21 cellular contexts compared by ENCODE assay signal in genomic region chr6:154289818-154290508, GRCh38.
DNase-seq lines count a peak whose midpoint lies in the region; ATAC-seq, FAIRE-seq and TF ChIP-seq lines count a peak whose summit lies in the region.
"Had no signal": no experiment of that assay in that cellular context is flagged by ENCODE, and none has a peak within 500 bp of the region (broad histone marks: within the 10 kb centered on the region; RNA-seq: fewer than 3 reads in every experiment).

No MANE protein-coding gene starts in this region.

- H3K9me3 ChIP-seq in IMR-90 (ENCODE audit: control insufficient read depth, insufficient read depth, low read length): no peaks in the 10 kb centered on the region
- H3K9me3 ChIP-seq: body of pancreas, right atrium auricular region had no signal

- H3K18ac ChIP-seq in IMR-90 (ENCODE audit: low read depth, low read length): peak overlapping the region; percentile 74

- H3K4me1 ChIP-seq in IMR-90 (ENCODE audit: control insufficient read depth, insufficient read depth, low read length): peaks cover 9% of the 10 kb centered on the region
- H3K4me1 ChIP-seq: body of pancreas, right atrium auricular region had no signal

- ATAC-seq in IMR-90 (ENCODE audit: low read depth) (no peak), GM19395 (IDR thresholded peaks at IDR 0.05; ENCODE audit: unreplicated experiment) (no peak)
- ATAC-seq: activated CD4-positive, alpha-beta T cell treated with anti-CD3 and anti-CD28 coated beads for 36 hours; body of pancreas; naive thymus-derived CD4-positive, alpha-beta T cell had no signal

- peaks cover 9% of the 10 kb centered on the region for H3K9me1 ChIP-seq in IMR-90 (ENCODE audit: insufficient read depth, low read length)

- H3K79me1 ChIP-seq in IMR-90 (ENCODE audit: low read depth in 1 of 2, low read length in 2 of 2): no peaks in the 10 kb centered on the region

- H3K14ac ChIP-seq in IMR-90 (replicated peaks; ENCODE audit: low read depth, low read length): peak overlapping the region; percentile 44; the same call in 1 of the 2 replicates

- dilution Hi-C loops in IMR-90 (cut with HindIII; ENCODE audit: low sequenced_read_pairs, unreplicated experiment): no loop called here

- no peak for TF ChIP-seq RAD21 in IMR-90 (IDR thresholded peaks at IDR 0.05; ENCODE audit: low read length)

- intact Hi-C loops in IMR-90 (cut with micrococcal nuclease): loop anchor here (5.0 kb wide), 1 partner anchor 122 kb away; no protein-coding TSS in a partner anchor

- no peaks in the 10 kb centered on the region for H3K27me3 ChIP-seq in IMR-90 (ENCODE audit: control insufficient read depth, insufficient read depth, low read length)
- H3K27me3 ChIP-seq: body of pancreas, right atrium auricular region had no signal

- no TSS peak for BruUV-seq in IMR-90 (replicated peaks; lab: Mats Ljungman, UMichigan)

- no peak overlapping the region for H3K23ac ChIP-seq in IMR-90 (ENCODE audit: low read depth, low read length)

- H4K8ac ChIP-seq in IMR-90 (ENCODE audit: low read depth in 2 of 2, low read length in 2 of 2): peak overlapping the region; percentile 48 to 53; a peak in 1 of 4 replicates

- no peak overlapping the region for H3K4me2 ChIP-seq in IMR-90 (ENCODE audit: low read depth, low read length)

- peak overlapping the region; percentile 59 for H2BK120ac ChIP-seq in IMR-90 (ENCODE audit: low read depth, low read length)

- in situ Hi-C loops in IMR-90 (cut with MboI; ENCODE audit: low sequenced_read_pairs): no loop called here

- H2BK20ac ChIP-seq in IMR-90 (ENCODE audit: low read depth, low read length): peak overlapping the region; percentile 84

- no peak overlapping the region for H3K4me3 ChIP-seq in IMR-90 (ENCODE audit: insufficient read depth, low read depth, low read length)
- H3K4me3 ChIP-seq: body of pancreas, right atrium auricular region had no signal

- POLR2A ChIA-PET in IMR-90 (lab: Charles Lee; ENCODE audit: unreplicated experiment): interaction anchor here (0.7 kb wide), 1 partner anchor 13 kb away, joined by 11 read pairs; no protein-coding TSS in a partner anchor

- CTCF ChIA-PET in IMR-90 (lab: Yijun Ruan, JAX): no interaction called here

- H2AK9ac ChIP-seq in IMR-90 (replicated peaks; ENCODE audit: low read depth, low read length, poor library complexity): peak overlapping the region; percentile 89

- FAIRE-seq in RCC 7860 (lab: Jason Lieb, UNC): no peak
- FAIRE-seq: H54 had no signal

- WGBS in IMR-90 (ENCODE audit: extremely low coverage in 2 of 2, insufficient read length in 1 of 2), 2 experiments: 100% methylated on average over 1 of the region's 6 CpGs; no CpG with 5 or more reads in 1 of the 2 experiments

- no peaks in the 10 kb centered on the region for H4K20me1 ChIP-seq in IMR-90 (ENCODE audit: insufficient read depth, low read length)

- DNase-seq in NCI-H1105 treated with DMSO at 0.1 percent for 48 hours (lab: John Stamatoyannopoulos, UW): peak; percentile 34
- DNase-seq in NCI-H1105 (lab: John Stamatoyannopoulos, UW): no peak
- no peak for DNase-seq in IMR-90
- DNase-seq in dermis blood vessel endothelial cell: peak; percentile 9
- DNase-seq in GM20000 (ENCODE audit: low spot score): no peak
- no peak for DNase-seq in RCC 7860 (ENCODE audit: low spot score)
- DNase-seq: activated CD4-positive, alpha-beta T cell treated with anti-CD3 and anti-CD28 coated beads for 36 hours; activated naive CD8-positive, alpha-beta T cell treated with anti-CD3 and anti-CD28 coated beads, Interleukin-2, amount 10 ng/mL, durations not matched to agents 7 days and 5 days; body of pancreas; COR-L47; endodermal cell; glutamatergic neuron; naive thymus-derived CD4-positive, alpha-beta T cell; NCI-H1436; Right ventricle myocardium superior; stimulated activated CD4-positive, alpha-beta T cell treated with anti-CD3 and anti-CD28 coated beads, Interleukin-12 subunit alpha, Interleukin-12 subunit beta, amount 100 ng/mL, for 4 hours; SW 1271 had no signal

- H2BK15ac ChIP-seq in IMR-90 (ENCODE audit: low read depth, low read length): peak overlapping the region; percentile 84

- no peak for TF ChIP-seq POLR2A in IMR-90 (IDR thresholded peaks at IDR 0.05; ENCODE audit: low read depth, low read length)

- peak overlapping the region; percentile 58 for H2AK5ac ChIP-seq in IMR-90 (ENCODE audit: low read depth, low read length)

- no peak overlapping the region for H3K27ac ChIP-seq in IMR-90 (ENCODE audit: insufficient read depth, low read length)
- H3K27ac ChIP-seq: body of pancreas, right atrium auricular region had no signal

- no peaks in the 10 kb centered on the region for H3K36me3 ChIP-seq in IMR-90 (ENCODE audit: control insufficient read depth, insufficient read depth, low read length)
- H3K36me3 ChIP-seq: right atrium auricular region had no signal

- TF ChIP-seq CTCF in GM12872 (IDR thresholded peaks at IDR 0.05; ENCODE audit: insufficient read depth, low read depth, low read length): peak; percentile 31; the same call in 1 of the 3 replicates
- TF ChIP-seq CTCF in IMR-90 (conservative IDR thresholded peaks at IDR 0.05; ENCODE audit: low read depth, low read length): no peak
- TF ChIP-seq CTCF in GM20000 (IDR thresholded peaks at IDR 0.05; ENCODE audit: extremely low read depth, missing control alignments): no peak

- H3K4ac ChIP-seq in IMR-90 (ENCODE audit: low read depth, low read length): peak overlapping the region; percentile 60

- H3K9ac ChIP-seq in IMR-90 (ENCODE audit: low read depth, low read length): no peak overlapping the region

- H4K91ac ChIP-seq in IMR-90 (ENCODE audit: insufficient read depth, low read depth, low read length): peak overlapping the region; percentile 59

- H2BK5ac ChIP-seq in IMR-90 (ENCODE audit: low read depth, low read length, poor library complexity, severe bottlenecking): no peak overlapping the region

- H3K56ac ChIP-seq in IMR-90 (ENCODE audit: extremely low read depth, insufficient read depth, low read length): no peak overlapping the region

- peak overlapping the region; percentile 78 for H4K5ac ChIP-seq in IMR-90 (ENCODE audit: low read depth, low read length)

- no peak overlapping the region for H2AFZ ChIP-seq in IMR-90 (replicated peaks; ENCODE audit: low read length, poor library complexity)

TF ChIP-seq in IMR-90, 13 proteins besides CTCF, POLR2A, EP300 and RAD21:
- TF ChIP-seq SMC3 (IDR thresholded peaks at IDR 0.05; ENCODE audit: low read depth, low read length) (no peak), NFE2L2 (IDR thresholded peaks at IDR 0.05; ENCODE audit: low read depth, low read length) (no peak), CHD1 (IDR thresholded peaks at IDR 0.05; ENCODE audit: low read depth, low read length) (no peak), MAFK (IDR thresholded peaks at IDR 0.05; ENCODE audit: low read depth, low read length) (no peak), MAZ (IDR thresholded peaks at IDR 0.05; ENCODE audit: borderline replicate concordance, low read depth, low read length) (no peak), BHLHE40 (IDR thresholded peaks at IDR 0.05; ENCODE audit: low read depth, low read length) (no peak), ELK1 (IDR thresholded peaks at IDR 0.05; ENCODE audit: borderline replicate concordance, low read depth, low read length) (no peak), RCOR1 (IDR thresholded peaks at IDR 0.05; ENCODE audit: insufficient replicate concordance, low read length) (no peak), MXI1 (IDR thresholded peaks at IDR 0.05; ENCODE audit: borderline replicate concordance, low read depth, low read length) (no peak), CEBPB (IDR thresholded peaks at IDR 0.05; ENCODE audit: low read depth, low read length) (no peak), FOS (IDR thresholded peaks at IDR 0.05; ENCODE audit: low read depth, low read length) (no peak), RFX5 (IDR thresholded peaks at IDR 0.05; ENCODE audit: low read depth, low read length) (no peak)
- TF ChIP-seq, protein P1, sequence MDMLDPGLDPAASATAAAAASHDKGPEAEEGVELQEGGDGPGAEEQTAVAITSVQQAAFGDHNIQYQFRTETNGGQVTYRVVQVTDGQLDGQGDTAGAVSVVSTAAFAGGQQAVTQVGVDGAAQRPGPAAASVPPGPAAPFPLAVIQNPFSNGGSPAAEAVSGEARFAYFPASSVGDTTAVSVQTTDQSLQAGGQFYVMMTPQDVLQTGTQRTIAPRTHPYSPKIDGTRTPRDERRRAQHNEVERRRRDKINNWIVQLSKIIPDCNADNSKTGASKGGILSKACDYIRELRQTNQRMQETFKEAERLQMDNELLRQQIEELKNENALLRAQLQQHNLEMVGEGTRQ (IDR thresholded peaks at IDR 0.05; ENCODE audit: low read depth, low read length): no peak

Comparison
In these comparisons a context has a peak if more than half of its experiments do, and no peak if none do; other contexts are left out.
1. DNase-seq: peak in NCI-H1105 treated with DMSO at 0.1 percent for 48 hours (single experiment) and dermis blood vessel endothelial cell (single experiment); none in NCI-H1105 (single experiment), IMR-90 (single experiment), GM20000 (single experiment) and RCC 7860 (single experiment).